ENCODE assay signal across 8 cellular contexts in the genomic region with DNA sequence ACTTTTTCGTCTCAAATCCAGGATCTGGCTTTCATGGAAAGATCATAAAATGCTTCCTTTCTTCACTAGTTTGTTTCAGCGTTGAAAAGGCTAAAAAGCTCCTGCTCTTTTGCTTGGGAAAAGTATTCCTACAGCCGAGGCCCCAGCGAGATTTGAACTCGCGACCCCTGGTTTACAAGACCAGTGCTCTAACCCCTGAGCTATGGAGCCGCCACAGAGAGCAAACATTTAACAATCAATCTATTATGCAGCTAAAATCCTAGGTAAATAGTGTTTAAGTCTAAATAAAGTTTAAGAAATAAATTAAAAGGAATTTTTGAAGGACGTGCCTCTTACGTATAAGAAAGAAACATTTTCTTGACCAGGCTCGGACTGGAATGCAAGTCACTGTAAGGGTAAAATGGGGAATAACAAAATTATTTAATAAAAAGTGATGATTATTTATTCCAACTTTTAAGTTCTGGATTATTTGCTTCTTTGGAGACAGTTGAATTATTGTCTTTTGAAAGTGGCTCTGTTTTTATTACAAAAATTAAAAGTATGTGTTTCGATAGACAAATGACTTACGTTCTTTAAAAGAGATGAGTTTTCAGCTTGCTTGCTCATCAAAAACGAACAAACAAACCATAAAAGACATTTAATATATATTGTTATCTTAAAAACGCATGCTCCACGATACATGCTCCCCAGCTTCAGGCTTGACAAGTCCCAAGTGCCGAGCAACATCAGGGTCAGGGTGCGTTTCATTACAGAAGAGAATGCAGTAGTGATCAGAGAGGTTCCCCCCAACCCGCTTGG. TPM values are rescaled to one million over a fixed set of nuclear protein-coding genes. Genes with fewer than 3 reads are reported as not detected.
DNase-seq lines count a peak whose midpoint lies in the region; ATAC-seq and TF ChIP-seq lines count a peak whose summit lies in the region.

No MANE protein-coding gene starts in this region.

- TF ChIP-seq EP300 in esophagus muscularis mucosa (IDR thresholded peaks at IDR 0.05), result no peak

- H3K4me3 ChIP-seq in H7 (ENCODE audit: insufficient read depth, low read depth, low read length), result peak overlapping the region; percentile 76
- H3K4me3 ChIP-seq in esophagus muscularis mucosa, result peak overlapping the region; percentile 21 to 49 (median 36)
- H3K4me3 ChIP-seq in vagina, result peak overlapping the region; percentile 30 to 45

- H3K4me3 Mint-ChIP-seq in natural killer cell, result peak overlapping the region; percentile 82

- TF ChIP-seq CTCF in esophagus muscularis mucosa (IDR thresholded peaks at IDR 0.05) (no peak), natural killer cell (IDR thresholded peaks at IDR 0.05) (no peak), vagina (IDR thresholded peaks at IDR 0.05) (no peak)

- TF ChIP-seq POLR2A in esophagus muscularis mucosa (IDR thresholded peaks at IDR 0.05; ENCODE audit: low read depth) (no peak), vagina (IDR thresholded peaks at IDR 0.05) (no peak)

- DNase-seq in H7 (no peak), NCI-H524 treated with DMSO at 0.1 percent for 48 hours (lab: John Stamatoyannopoulos, UW) (peak; percentile 40), esophagus muscularis mucosa (ENCODE audit: extremely low spot score) (no peak), natural killer cell (no peak), vagina (ENCODE audit: extremely low spot score in 2 of 2) (no peak), ureter (ENCODE audit: low spot score) (no peak)
- peak; percentile 49 for DNase-seq in activated CD8-positive, alpha-beta memory T cell treated with anti-CD3 and anti-CD28 coated beads, Interleukin-2, amount 50 U/mL, for 4 hours

- peak overlapping the region; percentile 87 to 88 for H3K27ac Mint-ChIP-seq in natural killer cell

- intact Hi-C loops in esophagus muscularis mucosa (cut with DNase I) (no loop called here), natural killer cell (cut with micrococcal nuclease) (loop anchor here (2.0 kb wide), 1 partner anchor 18 kb away; no protein-coding TSS in a partner anchor), vagina (cut with DNase I) (loop anchor here (5.0 kb wide), 1 partner anchor 51 kb away; a partner anchor contains a TSS)

- H3K27me3 ChIP-seq in H7 (ENCODE audit: control insufficient read depth, insufficient read depth, low read length) (peaks cover 27% of the 10 kb centered on the region), esophagus muscularis mucosa (peaks cover 0 to 77% (median 7%) of the 10 kb centered on the region in 4 donors), vagina (no peaks in the 10 kb centered on the region)

- H3K27me3 Mint-ChIP-seq in natural killer cell (ENCODE audit: low read depth in 2 of 2), result peaks cover 43 to 58% of the 10 kb centered on the region in 2 donors

- ATAC-seq in natural killer cell (peak in 1 of 3 donors; percentile 23), GM18511 (IDR thresholded peaks at IDR 0.05; ENCODE audit: unreplicated experiment) (no peak)

- H3K4me1 ChIP-seq in esophagus muscularis mucosa (peaks cover 31 to 57% (median 43%) of the 10 kb centered on the region in 4 donors), vagina (peaks cover 35% of the 10 kb centered on the region)

- 2% methylated on average over 18 of the region's 18 CpGs for WGBS in esophagus muscularis mucosa

- H3K9me3 Mint-ChIP-seq in natural killer cell, result no peaks in the 10 kb centered on the region

- no peaks in the 10 kb centered on the region for H3K36me3 Mint-ChIP-seq in natural killer cell

- H3K36me3 ChIP-seq in H7 (replicated peaks; ENCODE audit: control insufficient read depth, insufficient read depth, low read length) (no peaks in the 10 kb centered on the region), esophagus muscularis mucosa (no peaks in the 10 kb centered on the region), vagina (no peaks in the 10 kb centered on the region)

- H3K4me1 Mint-ChIP-seq in natural killer cell, result peaks cover 45 to 55% of the 10 kb centered on the region in 2 donors

- no peak overlapping the region for H3K27ac ChIP-seq in esophagus muscularis mucosa (replicated peaks in 1 of 4)
- H3K27ac ChIP-seq in vagina, result peak overlapping the region; percentile 25

- H3K9me3 ChIP-seq in esophagus muscularis mucosa (no peaks in the 10 kb centered on the region), vagina (no peaks in the 10 kb centered on the region)

RNA-seq across cellular contexts. Expression of a gene that starts 10.3 kb away (rescaled TPM):
- not detected in 2 replicates for total RNA-seq in H7 (2014; rRNA removed; shearing (Covaris generic))
- not detected for total RNA-seq in esophagus muscularis mucosa
- not detected for total RNA-seq in natural killer cell
- total RNA-seq in vagina, result not detected
- not detected for total RNA-seq in ureter

RNA-seq across cellular contexts. Expression of a gene that starts 40.0 kb away (rescaled TPM):
- total RNA-seq in H7 (2014; rRNA removed; shearing (Covaris generic)), result not detected in 2 replicates
- total RNA-seq in esophagus muscularis mucosa (not detected), natural killer cell (not detected), vagina (not detected), ureter (not detected)

RNA-seq across cellular contexts. Expression of a gene that starts 43.4 kb away (rescaled TPM):
- not detected in 2 replicates for total RNA-seq in H7 (2014; rRNA removed; shearing (Covaris generic))
- total RNA-seq in esophagus muscularis mucosa (not detected), natural killer cell (not detected), vagina (not detected), ureter (not detected)

RNA-seq across cellular contexts. Expression of a gene that starts 53.1 kb away (rescaled TPM):
- 15.8 and 20.5 TPM in 2 replicates for total RNA-seq in H7 (2014; rRNA removed; shearing (Covaris generic))
- total RNA-seq in esophagus muscularis mucosa (100 to 1,000 TPM in 1 of 4 donors, 10 to 100 TPM in 3; 61.9 to 107 (median 82.9) TPM), natural killer cell (under 1 TPM in 2 of 3 donors, not detected in 1; 0.60 to 0.68 TPM), vagina (132 TPM), ureter (26.5 TPM)

RNA-seq across cellular contexts. Expression of a gene that starts 57.3 kb away (rescaled TPM):
- total RNA-seq in H7 (2014; rRNA removed; shearing (Covaris generic)), result 19.4 and 23.5 TPM in 2 replicates
- total RNA-seq in esophagus muscularis mucosa (10 to 100 TPM; 13.7 to 30.6 (median 19.8) TPM), natural killer cell (under 1 TPM in 1 of 3 donors, not detected in 2; 0.35 TPM), vagina (34.9 TPM), ureter (5.5 TPM)

Comparison
In these comparisons a context has a peak if more than half of its experiments do, and no peak if none do; other contexts are left out.
1. DNase-seq: peak in NCI-H524 treated with DMSO at 0.1 percent for 48 hours (single experiment) and activated CD8-positive, alpha-beta memory T cell treated with anti-CD3 and anti-CD28 coated beads, Interleukin-2, amount 50 U/mL, for 4 hours (single experiment); none in H7 (single experiment), esophagus muscularis mucosa (single experiment), natural killer cell (single experiment), vagina (0 of 2) and ureter (single experiment).
2. Peak in every context shown above with its lines, with median percentiles within 50 percentile points of each other: H3K4me3 ChIP-seq.